ENCODE assay signal across 23 cellular contexts in genomic region chr5:104172976-104173375, GRCh38.
DNase-seq lines count a peak whose midpoint lies in the region; ATAC-seq and TF ChIP-seq lines count a peak whose summit lies in the region.
"Had no signal": no experiment of that assay in that cellular context is flagged by ENCODE, and none has a peak within 500 bp of the region (broad histone marks: within the 10 kb centered on the region; RNA-seq: fewer than 3 reads in every experiment).

No MANE protein-coding gene starts in this region.

- H3K9ac ChIP-seq in SK-N-SH = no peak overlapping the region
- H3K9ac ChIP-seq: BLaER1 had no signal

- no peak for TF ChIP-seq CTCF in BE2C (IDR thresholded peaks at IDR 0.05; ENCODE audit: low read depth, low read length)
- no peak for TF ChIP-seq CTCF in SK-N-SH (IDR thresholded peaks at IDR 0.05)
- no peak for TF ChIP-seq CTCF in nephron progenitor cell (IDR thresholded peaks at IDR 0.05)

- H3K4me3 ChIP-seq in BE2C (ENCODE audit: low read depth, low read length) (0 out of 2 replicates have a peak overlapping the region, but pooled peaks have one; percentile 10), SK-N-SH (ENCODE audit: low read depth in 2 of 2, low read length in 1 of 2) (no peak overlapping the region)
- H3K4me3 ChIP-seq: BLaER1, SJSA1 had no signal

- H3K79me2 ChIP-seq in SK-N-SH (ENCODE audit: insufficient read depth) = no peaks in the 10 kb centered on the region

- H3K4me3 Mint-ChIP-seq in nephron progenitor cell = no peak overlapping the region
- H3K4me3 Mint-ChIP-seq: CD4-positive, alpha-beta T cell had no signal

- H3K27ac ChIP-seq in SK-N-SH (ENCODE audit: low read depth in 2 of 2, low read length in 1 of 2) = no peak overlapping the region
- H3K27ac ChIP-seq: 22Rv1, BLaER1, SJSA1 had no signal

- DNase-seq in DMS 273 (lab: John Stamatoyannopoulos, UW; ENCODE audit: unreplicated experiment) = peak; percentile 3
- DNase-seq in DMS 273 treated with DMSO at 0.1 percent for 48 hours (lab: John Stamatoyannopoulos, UW) = no peak
- DNase-seq in BE2C = peak; percentile 32
- DNase-seq in SK-N-SH = no peak
- no peak for DNase-seq in nephron progenitor cell
- DNase-seq in KG1 (lab: John Stamatoyannopoulos, UW) = no peak
- DNase-seq: CD4-positive, alpha-beta T cell; GF-D8; Kasumi-1; MV-4-11; NCI-H1105; NCI-H1436 treated with DMSO at 0.1 percent for 48 hours; NCI-H187 treated with DMSO at 0.1 percent for 48 hours; NCI-H2171 treated with DMSO at 0.1 percent for 48 hours; NCI-H345; NCI-H510A treated with DMSO at 0.1 percent for 48 hours; NCI-H748 treated with DMSO at 0.1 percent for 48 hours; Right ventricle myocardium superior; RPMI8226 had no signal

- H3F3A ChIP-seq in SK-N-SH (replicated peaks; ENCODE audit: insufficient read depth) = no peaks in the 10 kb centered on the region

- ATAC-seq in GM19463 (IDR thresholded peaks at IDR 0.05; ENCODE audit: unreplicated experiment) = no peak

- CTCF ChIA-PET in SK-N-SH (lab: Yijun Ruan, JAX) = no interaction called here

- H3K27me3 ChIP-seq in BE2C (no peaks in the 10 kb centered on the region), SK-N-SH (ENCODE audit: insufficient read depth) (no peaks in the 10 kb centered on the region)
- H3K27me3 ChIP-seq: BLaER1, SJSA1 had no signal

- no peaks in the 10 kb centered on the region for H3K9me3 ChIP-seq in BE2C
- no peaks in the 10 kb centered on the region for H3K9me3 ChIP-seq in SK-N-SH
- H3K9me3 ChIP-seq: BLaER1, SJSA1 had no signal

- peak overlapping the region; percentile 73 for H3K27ac Mint-ChIP-seq in nephron progenitor cell
- H3K27ac Mint-ChIP-seq: CD4-positive, alpha-beta T cell had no signal

- no peak for TF ChIP-seq RAD21 in SK-N-SH (IDR thresholded peaks at IDR 0.05; ENCODE audit: low read length)

- no peaks in the 10 kb centered on the region for H3K4me1 Mint-ChIP-seq in nephron progenitor cell

- H3K36me3 ChIP-seq in BE2C (no peaks in the 10 kb centered on the region), SK-N-SH (replicated peaks in 1 of 2; ENCODE audit: control insufficient read depth in 1 of 2, insufficient read depth in 2 of 2, low read length in 1 of 2) (no peaks in the 10 kb centered on the region)
- H3K36me3 ChIP-seq: BLaER1, SJSA1 had no signal

- no peaks in the 10 kb centered on the region for H3K27me3 Mint-ChIP-seq in nephron progenitor cell (ENCODE audit: low read depth, poor library complexity)
- H3K27me3 Mint-ChIP-seq: CD4-positive, alpha-beta T cell had no signal

- no peak overlapping the region for H3K4me2 ChIP-seq in SK-N-SH
- H3K4me2 ChIP-seq: BLaER1 had no signal

- 68% methylated on average over 5 of the region's 5 CpGs for WGBS in SK-N-SH (ENCODE audit: low lambda C conversion rate)

- H3K9me3 Mint-ChIP-seq in nephron progenitor cell = peaks cover 5% of the 10 kb centered on the region

- H2AFZ ChIP-seq in SK-N-SH (ENCODE audit: low read depth) = no peak overlapping the region

- no peaks in the 10 kb centered on the region for H4K20me1 ChIP-seq in SK-N-SH (ENCODE audit: insufficient read depth)
- H4K20me1 ChIP-seq: BLaER1 had no signal

- POLR2A ChIA-PET in SK-N-SH (lab: Yijun Ruan, JAX) = no interaction called here

- no peaks in the 10 kb centered on the region for H3K36me3 Mint-ChIP-seq in nephron progenitor cell (ENCODE audit: low read depth)

- H3K4me1 ChIP-seq in BE2C = peaks cover 8% of the 10 kb centered on the region
- H3K4me1 ChIP-seq in SK-N-SH (ENCODE audit: control insufficient read depth in 1 of 2, insufficient read depth in 2 of 2, low read depth in 1 of 2, low read length in 1 of 2) = no peaks in the 10 kb centered on the region; a peak in 3 of 4 replicates
- H3K4me1 ChIP-seq: BLaER1, SJSA1 had no signal

- no peak for TF ChIP-seq EP300 in SK-N-SH (IDR thresholded peaks at IDR 0.05; ENCODE audit: borderline replicate concordance in 1 of 2, low read depth in 1 of 2, low read length in 1 of 2)

- no peaks in the 10 kb centered on the region for H3K9me2 ChIP-seq in SK-N-SH

TF ChIP-seq in SK-N-SH, 30 proteins besides CTCF, POLR2A, EP300 and RAD21:
- TF ChIP-seq NRF1 (IDR thresholded peaks at IDR 0.05; ENCODE audit: low read depth, low read length) = no peak
- 0 out of 2 replicates have a peak, but pooled peaks have one; percentile 17 for TF ChIP-seq NFIC (IDR thresholded peaks at IDR 0.05; ENCODE audit: borderline replicate concordance)
- no peak for TF ChIP-seq RCOR1 (IDR thresholded peaks at IDR 0.05; ENCODE audit: low read length)
- TF ChIP-seq PBX3 (IDR thresholded peaks at IDR 0.05) = 0 out of 2 replicates have a peak, but pooled peaks have one; percentile 10
- TF ChIP-seq POLR2AphosphoS5 (IDR thresholded peaks at IDR 0.05; ENCODE audit: low read depth, low read length) = no peak
- TF ChIP-seq FOXJ3 (CRISPR knock-in tag; IDR thresholded peaks at IDR 0.05) = no peak
- TF ChIP-seq FOSL2 (IDR thresholded peaks at IDR 0.05; ENCODE audit: borderline replicate concordance, low read depth) = no peak
- TF ChIP-seq IRF3 (IDR thresholded peaks at IDR 0.05; ENCODE audit: low read depth, low read length) = no peak
- TF ChIP-seq GATA2 (CRISPR knock-in tag; IDR thresholded peaks at IDR 0.05) = no peak
- TF ChIP-seq MXI1 (IDR thresholded peaks at IDR 0.05; ENCODE audit: low read depth, low read length) = no peak
- TF ChIP-seq, protein P1, sequence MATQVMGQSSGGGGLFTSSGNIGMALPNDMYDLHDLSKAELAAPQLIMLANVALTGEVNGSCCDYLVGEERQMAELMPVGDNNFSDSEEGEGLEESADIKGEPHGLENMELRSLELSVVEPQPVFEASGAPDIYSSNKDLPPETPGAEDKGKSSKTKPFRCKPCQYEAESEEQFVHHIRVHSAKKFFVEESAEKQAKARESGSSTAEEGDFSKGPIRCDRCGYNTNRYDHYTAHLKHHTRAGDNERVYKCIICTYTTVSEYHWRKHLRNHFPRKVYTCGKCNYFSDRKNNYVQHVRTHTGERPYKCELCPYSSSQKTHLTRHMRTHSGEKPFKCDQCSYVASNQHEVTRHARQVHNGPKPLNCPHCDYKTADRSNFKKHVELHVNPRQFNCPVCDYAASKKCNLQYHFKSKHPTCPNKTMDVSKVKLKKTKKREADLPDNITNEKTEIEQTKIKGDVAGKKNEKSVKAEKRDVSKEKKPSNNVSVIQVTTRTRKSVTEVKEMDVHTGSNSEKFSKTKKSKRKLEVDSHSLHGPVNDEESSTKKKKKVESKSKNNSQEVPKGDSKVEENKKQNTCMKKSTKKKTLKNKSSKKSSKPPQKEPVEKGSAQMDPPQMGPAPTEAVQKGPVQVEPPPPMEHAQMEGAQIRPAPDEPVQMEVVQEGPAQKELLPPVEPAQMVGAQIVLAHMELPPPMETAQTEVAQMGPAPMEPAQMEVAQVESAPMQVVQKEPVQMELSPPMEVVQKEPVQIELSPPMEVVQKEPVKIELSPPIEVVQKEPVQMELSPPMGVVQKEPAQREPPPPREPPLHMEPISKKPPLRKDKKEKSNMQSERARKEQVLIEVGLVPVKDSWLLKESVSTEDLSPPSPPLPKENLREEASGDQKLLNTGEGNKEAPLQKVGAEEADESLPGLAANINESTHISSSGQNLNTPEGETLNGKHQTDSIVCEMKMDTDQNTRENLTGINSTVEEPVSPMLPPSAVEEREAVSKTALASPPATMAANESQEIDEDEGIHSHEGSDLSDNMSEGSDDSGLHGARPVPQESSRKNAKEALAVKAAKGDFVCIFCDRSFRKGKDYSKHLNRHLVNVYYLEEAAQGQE (IDR thresholded peaks at IDR 0.05; ENCODE audit: low read depth, low read length) = no peak
- TF ChIP-seq RXRA (IDR thresholded peaks at IDR 0.05; ENCODE audit: borderline replicate concordance, low read depth) = no peak
- TF ChIP-seq RFX5 (IDR thresholded peaks at IDR 0.05; ENCODE audit: low read length) = no peak

Comparison
In these comparisons a context has a peak if more than half of its experiments do, and no peak if none do; other contexts are left out.
1. DNase-seq: peak in DMS 273 (single experiment) and BE2C (single experiment); none in DMS 273 treated with DMSO at 0.1 percent for 48 hours (single experiment), SK-N-SH (single experiment), nephron progenitor cell (single experiment) and KG1 (single experiment).